In genomic region chr3:167967257-167968010, GRCh38 we compare ENCODE assay signal across 26 cellular contexts.
DNase-seq lines count a peak whose midpoint lies in the region; ATAC-seq and TF ChIP-seq lines count a peak whose summit lies in the region.
"Had no signal": no experiment of that assay in that cellular context is flagged by ENCODE, and none has a peak within 500 bp of the region (broad histone marks: within the 10 kb centered on the region; RNA-seq: fewer than 3 reads in every experiment).

No MANE protein-coding gene starts in this region.

- H3K4me1 Mint-ChIP-seq in dendritic cell treated with granulocyte-macrophage colony-stimulating factor and Interleukin-4, amounts not matched to agents 40 ng/mL and 50 ng/mL, for 4 days (ENCODE audit: low read depth): no peaks in the 10 kb centered on the region
- no peaks in the 10 kb centered on the region for H3K4me1 Mint-ChIP-seq in activated CD8-positive, alpha-beta T cell treated with anti-CD3 and anti-CD28 coated beads for 36 hours (ENCODE audit: low read depth)
- H3K4me1 Mint-ChIP-seq: CD8-positive, alpha-beta memory T cell had no signal

- POLR2A ChIA-PET in activated CD8-positive, alpha-beta T cell treated with anti-CD3 and anti-CD28 coated beads for 36 hours (lab: Charles Lee): no interaction called here

- intact Hi-C loops in dendritic cell treated with granulocyte-macrophage colony-stimulating factor and Interleukin-4, amounts not matched to agents 40 ng/mL and 50 ng/mL, for 4 days (cut with micrococcal nuclease): no loop called here
- intact Hi-C loops in left lung (cut with DNase I): no loop called here
- intact Hi-C loops in activated CD8-positive, alpha-beta T cell treated with anti-CD3 and anti-CD28 coated beads for 36 hours (cut with micrococcal nuclease): no loop called here

- no peaks in the 10 kb centered on the region for H3K4me1 ChIP-seq in left lung
- H3K4me1 ChIP-seq: BE2C had no signal

- DNase-seq in DMS79 treated with DMSO at 0.1 percent for 48 hours (lab: John Stamatoyannopoulos, UW) (peak; percentile 15), DMS79 (lab: John Stamatoyannopoulos, UW) (no peak), NCI-H2029 treated with DMSO at 0.1 percent for 48 hours (lab: John Stamatoyannopoulos, UW) (peak; percentile 85), left lung (peak in 1 of 2 donors; percentile 42), NOMO-1 treated with dmso at 0.1 percent for 144 hours (lab: John Stamatoyannopoulos, UW; ENCODE audit: unreplicated experiment) (no peak)
- DNase-seq in activated CD4-positive, alpha-beta T cell treated with anti-CD3 and anti-CD28 coated beads for 4 hours: no peak
- no peak for DNase-seq in activated CD8-positive, alpha-beta T cell treated with anti-CD3 and anti-CD28 coated beads for 36 hours
- DNase-seq: BE2C; CD8-positive, alpha-beta memory T cell; DMS 273 treated with DMSO at 0.1 percent for 48 hours; DND-41; H7; Karpas-422; NCI-H1694; NCI-H2081 treated with DMSO at 0.1 percent for 48 hours; NCI-H446 treated with DMSO at 0.1 percent for 48 hours; NCI-H526; NCI-H82; NK-92 treated with Interleukin-12 subunit alpha and Interleukin-12 subunit beta, amount 100 ng/mL, for 24 hours; SIG-M5; SW 1271 had no signal

- H3K36me3 ChIP-seq in left lung: no peaks in the 10 kb centered on the region
- H3K36me3 ChIP-seq: BE2C had no signal

- TF ChIP-seq CTCF in left lung (IDR thresholded peaks at IDR 0.05): no peak
- no peak for TF ChIP-seq CTCF in activated CD8-positive, alpha-beta T cell treated with anti-CD3 and anti-CD28 coated beads for 36 hours (IDR thresholded peaks at IDR 0.05)

- no peaks in the 10 kb centered on the region for H3K9me3 ChIP-seq in left lung
- H3K9me3 ChIP-seq: BE2C had no signal

- H3K27ac Mint-ChIP-seq in dendritic cell treated with granulocyte-macrophage colony-stimulating factor and Interleukin-4, amounts not matched to agents 40 ng/mL and 50 ng/mL, for 4 days: peak overlapping the region; percentile 31
- H3K27ac Mint-ChIP-seq in activated CD8-positive, alpha-beta T cell treated with anti-CD3 and anti-CD28 coated beads for 36 hours: no peak overlapping the region
- H3K27ac Mint-ChIP-seq: CD8-positive, alpha-beta memory T cell had no signal

- CTCF ChIA-PET in activated CD8-positive, alpha-beta T cell treated with anti-CD3 and anti-CD28 coated beads for 36 hours (lab: Charles Lee): interaction anchor here (1.4 kb wide), 1 partner anchor 54 kb away, joined by 3 read pairs; no protein-coding TSS in a partner anchor

- H3K27ac ChIP-seq in left lung: no peak overlapping the region
- H3K27ac ChIP-seq: 22Rv1, RWPE1, SK-N-MC had no signal

- no peaks in the 10 kb centered on the region for H3K9me3 Mint-ChIP-seq in dendritic cell treated with granulocyte-macrophage colony-stimulating factor and Interleukin-4, amounts not matched to agents 40 ng/mL and 50 ng/mL, for 4 days
- H3K9me3 Mint-ChIP-seq in activated CD8-positive, alpha-beta T cell treated with anti-CD3 and anti-CD28 coated beads for 36 hours: no peaks in the 10 kb centered on the region

- H3K36me3 Mint-ChIP-seq in dendritic cell treated with granulocyte-macrophage colony-stimulating factor and Interleukin-4, amounts not matched to agents 40 ng/mL and 50 ng/mL, for 4 days (ENCODE audit: low read depth): no peaks in the 10 kb centered on the region
- no peaks in the 10 kb centered on the region for H3K36me3 Mint-ChIP-seq in activated CD8-positive, alpha-beta T cell treated with anti-CD3 and anti-CD28 coated beads for 36 hours (ENCODE audit: low read depth)
- H3K36me3 Mint-ChIP-seq: CD14-positive monocyte; CD8-positive, alpha-beta memory T cell had no signal

- peaks cover 2% of the 10 kb centered on the region for H3K27me3 Mint-ChIP-seq in dendritic cell treated with granulocyte-macrophage colony-stimulating factor and Interleukin-4, amounts not matched to agents 40 ng/mL and 50 ng/mL, for 4 days
- no peaks in the 10 kb centered on the region for H3K27me3 Mint-ChIP-seq in activated CD8-positive, alpha-beta T cell treated with anti-CD3 and anti-CD28 coated beads for 36 hours

- no peak overlapping the region for H3K4me3 Mint-ChIP-seq in dendritic cell treated with granulocyte-macrophage colony-stimulating factor and Interleukin-4, amounts not matched to agents 40 ng/mL and 50 ng/mL, for 4 days
- H3K4me3 Mint-ChIP-seq in activated CD8-positive, alpha-beta T cell treated with anti-CD3 and anti-CD28 coated beads for 36 hours: no peak overlapping the region
- H3K4me3 Mint-ChIP-seq: CD14-positive monocyte; CD8-positive, alpha-beta memory T cell had no signal

- H3K4me3 ChIP-seq in left lung: no peak overlapping the region
- H3K4me3 ChIP-seq: SK-N-MC had no signal

- peak; percentile 95 for ATAC-seq in left lung
- ATAC-seq in activated CD8-positive, alpha-beta T cell treated with anti-CD3 and anti-CD28 coated beads for 36 hours: no peak

- H3K27me3 ChIP-seq in left lung: no peaks in the 10 kb centered on the region
- H3K27me3 ChIP-seq: BE2C had no signal

Comparison
In these comparisons a context has a peak if more than half of its experiments do, and no peak if none do; other contexts are left out.
1. DNase-seq: peak in DMS79 treated with DMSO at 0.1 percent for 48 hours (single experiment) and NCI-H2029 treated with DMSO at 0.1 percent for 48 hours (single experiment); none in DMS79 (single experiment), activated CD4-positive, alpha-beta T cell treated with anti-CD3 and anti-CD28 coated beads for 4 hours (0 of 2), activated CD8-positive, alpha-beta T cell treated with anti-CD3 and anti-CD28 coated beads for 36 hours (single experiment) and NOMO-1 treated with dmso at 0.1 percent for 144 hours (single experiment).